8 cellular contexts compared by ENCODE assay signal in genomic region chr7:48087349-48087748, GRCh38. TPM values are rescaled to one million over a fixed set of nuclear protein-coding genes. Genes with fewer than 3 reads are reported as not detected.
DNase-seq lines count a peak whose midpoint lies in the region; ATAC-seq and TF ChIP-seq lines count a peak whose summit lies in the region.

No MANE protein-coding gene starts in this region.

- H3K27me3 ChIP-seq in body of pancreas: no peaks in the 10 kb centered on the region
- no peaks in the 10 kb centered on the region for H3K27me3 ChIP-seq in osteoblast (ENCODE audit: insufficient read depth, low read length)

- H3K9me3 ChIP-seq in body of pancreas (no peaks in the 10 kb centered on the region), osteoblast (ENCODE audit: low read depth, low read length) (no peaks in the 10 kb centered on the region)

- intact Hi-C loops in body of pancreas (cut with DNase I): no loop called here

- no peak for TF ChIP-seq CTCF in body of pancreas (IDR thresholded peaks at IDR 0.05)
- TF ChIP-seq CTCF in osteoblast (IDR thresholded peaks at IDR 0.05; ENCODE audit: extremely low read depth, low read depth, low read length): no peak
- TF ChIP-seq CTCF in GM20000 (IDR thresholded peaks at IDR 0.05; ENCODE audit: extremely low read depth, missing control alignments): no peak

- H3K4me3 ChIP-seq in body of pancreas (no peak overlapping the region), osteoblast (ENCODE audit: insufficient read depth, low read length) (no peak overlapping the region)

- H3K36me3 ChIP-seq in body of pancreas (replicated peaks in 1 of 2; ENCODE audit: insufficient read depth in 1 of 2, low read depth in 2 of 2) (no peaks in the 10 kb centered on the region), osteoblast (ENCODE audit: insufficient read depth, low read length) (no peaks in the 10 kb centered on the region)

- peaks cover 20% of the 10 kb centered on the region for H3K4me1 ChIP-seq in body of pancreas
- H3K4me1 ChIP-seq in osteoblast (ENCODE audit: insufficient read depth, low read length): peaks cover 63% of the 10 kb centered on the region

- 82 to 96% methylated on average over 7 of the region's 7 CpGs for WGBS in body of pancreas, 2 donors

- TF ChIP-seq POLR2A in body of pancreas (IDR thresholded peaks at IDR 0.05): no peak

- peak overlapping the region; percentile 8 for H2AFZ ChIP-seq in osteoblast (ENCODE audit: low read length)

- peak; percentile 68 for DNase-seq in A172 (ENCODE audit: low spot score)
- DNase-seq in body of pancreas: peak in 1 of 4 donors; percentile 34
- peak; percentile 59 for DNase-seq in osteoblast (ENCODE audit: insufficient read length, low spot score, missing footprints)
- no peak for DNase-seq in NCI-H1694 (lab: John Stamatoyannopoulos, UW)
- no peak for DNase-seq in AG20443 (ENCODE audit: low spot score)
- no peak for DNase-seq in GM20000 (ENCODE audit: low spot score)

- peaks cover 15% of the 10 kb centered on the region for H3K79me2 ChIP-seq in osteoblast (ENCODE audit: insufficient read depth, low read length)

- H3K27ac ChIP-seq in body of pancreas (peak overlapping the region in 3 of 4 donors; percentile 97 to 99 (median 98)), osteoblast (ENCODE audit: low read depth, low read length) (peak overlapping the region; percentile 97)

- H3K4me2 ChIP-seq in osteoblast (ENCODE audit: insufficient read depth, low read length): peak overlapping the region; percentile 47

- ATAC-seq in GM18907 (IDR thresholded peaks at IDR 0.05; ENCODE audit: unreplicated experiment) (peak; percentile 19), HG03558 (IDR thresholded peaks at IDR 0.05; ENCODE audit: extremely low read depth, unreplicated experiment) (peak; percentile 16), body of pancreas (no peak)

- H4K20me1 ChIP-seq in osteoblast (ENCODE audit: insufficient read depth, low read length): no peaks in the 10 kb centered on the region

RNA-seq across cellular contexts. Expression of gene UPP1, which starts 1.7 kb away (rescaled TPM):
- 13.3 and 21.5 TPM in 2 replicates for total RNA-seq in A172 (2014; rRNA removed; shearing (Covaris generic))
- total RNA-seq in body of pancreas (1 to 10 TPM; 7.3 to 9.9 TPM), osteoblast (30.4 and 35.5 TPM in 2 replicates)

RNA-seq across cellular contexts. Expression of gene C7orf57, which starts 52.0 kb away (rescaled TPM):
- total RNA-seq in A172 (2014; rRNA removed; shearing (Covaris generic)): 0.62 and 1.6 TPM in 2 replicates
- total RNA-seq in body of pancreas (under 1 TPM in 1 of 2 donors, not detected in 1; 0.26 TPM), osteoblast (under 0.01 TPM in 2 replicates)

RNA-seq across cellular contexts. Expression of gene SUN3, which starts 58.4 kb away (rescaled TPM):
- total RNA-seq in A172 (2014; rRNA removed; shearing (Covaris generic)): 4.5 and 7.9 TPM in 2 replicates
- not detected for total RNA-seq in body of pancreas
- total RNA-seq in osteoblast: not detected in 2 replicates

Comparison
In these comparisons a context has a peak if more than half of its experiments do, and no peak if none do; other contexts are left out.
1. DNase-seq: peak in A172 (single experiment) and osteoblast (single experiment); none in NCI-H1694 (single experiment), AG20443 (single experiment) and GM20000 (single experiment).